Comparison of ENCODE assay signal across 1 cellular context in genomic region chr20:31749223-31749622, GRCh38.
TF ChIP-seq lines count a peak whose summit lies in the region.

No MANE protein-coding gene starts in this region.

TF ChIP-seq in IMR-90, 13 proteins besides CTCF, POLR2A, EP300 and RAD21 (continued from another document):
- TF ChIP-seq USF2 (IDR thresholded peaks at IDR 0.05; ENCODE audit: low read depth, low read length) (no peak), BHLHE40 (IDR thresholded peaks at IDR 0.05; ENCODE audit: low read depth, low read length) (no peak), MXI1 (IDR thresholded peaks at IDR 0.05; ENCODE audit: borderline replicate concordance, low read depth, low read length) (no peak), FOS (IDR thresholded peaks at IDR 0.05; ENCODE audit: low read depth, low read length) (no peak), RCOR1 (IDR thresholded peaks at IDR 0.05; ENCODE audit: insufficient replicate concordance, low read length) (no peak), MAZ (IDR thresholded peaks at IDR 0.05; ENCODE audit: borderline replicate concordance, low read depth, low read length) (no peak), MAFK (IDR thresholded peaks at IDR 0.05; ENCODE audit: low read depth, low read length) (no peak), RFX5 (IDR thresholded peaks at IDR 0.05; ENCODE audit: low read depth, low read length) (no peak), CEBPB (IDR thresholded peaks at IDR 0.05; ENCODE audit: low read depth, low read length) (no peak)
TF ChIP-seq in IMR-90: peak in this region for 0.
